In genomic region chr6:104957301-104958177, GRCh38 we compare ENCODE assay signal across 1 cellular context.
TF ChIP-seq lines count a peak whose summit lies in the region.

No MANE protein-coding gene starts in this region.

TF ChIP-seq in SK-N-SH treated with all-trans-retinoic acid at 6 μM for 48 hours, 23 proteins besides CTCF, POLR2A, EP300 and RAD21 (continued from another document):
- TF ChIP-seq TSHZ2 (CRISPR knock-in tag; IDR thresholded peaks at IDR 0.05): no peak
- TF ChIP-seq ZNF70 (CRISPR knock-in tag; IDR thresholded peaks at IDR 0.05): no peak
- no peak for TF ChIP-seq ARNTL (CRISPR knock-in tag; IDR thresholded peaks at IDR 0.05; ENCODE audit: borderline replicate concordance, low read depth)
- no peak for TF ChIP-seq ZNF8 (CRISPR knock-in tag; IDR thresholded peaks at IDR 0.05)
